ENCODE assay signal across 20 cellular contexts in genomic region chr20:64023278-64024140, GRCh38. TPM values are rescaled to one million over a fixed set of nuclear protein-coding genes. Genes with fewer than 3 reads are reported as not detected.
DNase-seq lines count a peak whose midpoint lies in the region; ATAC-seq and TF ChIP-seq lines count a peak whose summit lies in the region.
"Had no signal": no experiment of that assay in that cellular context is flagged by ENCODE, and none has a peak within 500 bp of the region (broad histone marks: within the 10 kb centered on the region; RNA-seq: fewer than 3 reads in every experiment).

No MANE protein-coding gene starts in this region.

- intact Hi-C loops in activated T-helper 1 cell treated with anti-CD3 and anti-CD28 coated beads, Interleukin-12 subunit alpha, Interleukin-12 subunit beta, Interleukin-2, Interleukin-4 antibody, amounts not matched to agents 30 ng/mL and 10 ng/mL and 1 ng/mL, durations not matched to agents 14 hours and 24 hours and 36 hours (cut with micrococcal nuclease): no loop called here

- no peak for TF ChIP-seq CTCF in H9 (conservative IDR thresholded peaks at IDR 0.05)
- TF ChIP-seq CTCF in progenitor cell of endocrine pancreas (IDR thresholded peaks at IDR 0.05; ENCODE audit: unreplicated experiment): no peak

- H3K27me3 Mint-ChIP-seq in H9 (ENCODE audit: low read depth) (no peaks in the 10 kb centered on the region), progenitor cell of endocrine pancreas (no peaks in the 10 kb centered on the region)
- H3K27me3 Mint-ChIP-seq in activated T-helper 1 cell treated with anti-CD3 and anti-CD28 coated beads, Interleukin-12 subunit alpha, Interleukin-12 subunit beta, Interleukin-2, Interleukin-4 antibody, amounts not matched to agents 30 ng/mL and 10 ng/mL and 1 ng/mL, durations not matched to agents 14 hours and 24 hours and 36 hours (ENCODE audit: insufficient read depth): no peaks in the 10 kb centered on the region
- H3K27me3 Mint-ChIP-seq: B cell had no signal

- WGBS in H9 (ENCODE audit: extremely low coverage, insufficient read length, low lambda C conversion rate): no CpG with 5 or more reads among the region's 15 CpGs

- no peak overlapping the region for H4K5ac ChIP-seq in H9 (ENCODE audit: insufficient read length, low read depth, low read length)

- H2BK5ac ChIP-seq in H9 (ENCODE audit: insufficient read length, low read length): no peak overlapping the region

- H3K4ac ChIP-seq in H9 (ENCODE audit: low read depth, low read length): no peak overlapping the region

- ATAC-seq in left lobe of liver (peak; percentile 33), GM18868 (IDR thresholded peaks at IDR 0.05; ENCODE audit: unreplicated experiment) (no peak)
- ATAC-seq: A549 had no signal

- no peaks in the 10 kb centered on the region for H3K27me3 ChIP-seq in H9 (ENCODE audit: insufficient read depth, low read length)

- no peak overlapping the region for H2BK15ac ChIP-seq in H9 (ENCODE audit: low read depth, low read length)

- H3K4me1 ChIP-seq in H9 (ENCODE audit: insufficient read depth, low read length): no peaks in the 10 kb centered on the region
- H3K4me1 ChIP-seq: A549, HAP-1 had no signal

- H3K9ac ChIP-seq in H9 (ENCODE audit: extremely low read depth, insufficient read length, low read length): no peak overlapping the region

- H4K20me1 ChIP-seq in H9 (ENCODE audit: control insufficient read depth, insufficient read depth, insufficient read length): no peaks in the 10 kb centered on the region

- H3K4me3 Mint-ChIP-seq in H9 (no peak overlapping the region; a peak in 1 of 5 replicates), progenitor cell of endocrine pancreas (ENCODE audit: low read depth) (no peak overlapping the region)
- H3K4me3 Mint-ChIP-seq in activated T-helper 1 cell treated with anti-CD3 and anti-CD28 coated beads, Interleukin-12 subunit alpha, Interleukin-12 subunit beta, Interleukin-2, Interleukin-4 antibody, amounts not matched to agents 30 ng/mL and 10 ng/mL and 1 ng/mL, durations not matched to agents 14 hours and 24 hours and 36 hours: no peak overlapping the region
- H3K4me3 Mint-ChIP-seq: B cell had no signal

- H4K91ac ChIP-seq in H9 (ENCODE audit: insufficient read length, low read depth, low read length): no peak overlapping the region

- no peaks in the 10 kb centered on the region for H3K9me3 ChIP-seq in H9 (ENCODE audit: control insufficient read depth, low read depth, low read length)
- H3K9me3 ChIP-seq: A549, HAP-1 had no signal

- no peak overlapping the region for H2BK20ac ChIP-seq in H9 (ENCODE audit: low read depth, low read length, poor library complexity, severe bottlenecking)

- no peak overlapping the region for H3K56ac ChIP-seq in H9 (ENCODE audit: insufficient read length, low read depth, low read length)

- no peak overlapping the region for H4K8ac ChIP-seq in H9 (replicated peaks; ENCODE audit: insufficient read length, low read depth, low read length)

- H3K14ac ChIP-seq in H9 (ENCODE audit: insufficient read depth, low read length): no peak overlapping the region

- H3K9me3 Mint-ChIP-seq in H9 (no peaks in the 10 kb centered on the region; a peak in 1 of 5 replicates), progenitor cell of endocrine pancreas (ENCODE audit: low read depth) (no peaks in the 10 kb centered on the region)
- no peaks in the 10 kb centered on the region for H3K9me3 Mint-ChIP-seq in activated T-helper 1 cell treated with anti-CD3 and anti-CD28 coated beads, Interleukin-12 subunit alpha, Interleukin-12 subunit beta, Interleukin-2, Interleukin-4 antibody, amounts not matched to agents 30 ng/mL and 10 ng/mL and 1 ng/mL, durations not matched to agents 14 hours and 24 hours and 36 hours

- no peak overlapping the region for H3T11ph ChIP-seq in H9 (ENCODE audit: low read length)

- H2AFZ ChIP-seq in H9 (ENCODE audit: low read length): no peak overlapping the region

- H3K79me2 ChIP-seq in H9 (ENCODE audit: insufficient read depth, low read length): no peaks in the 10 kb centered on the region

- H2BK120ac ChIP-seq in H9 (ENCODE audit: low read depth, low read length, poor library complexity, severe bottlenecking): no peak overlapping the region

- DNase-seq in H9: no peak
- no peak for DNase-seq in activated T-helper 1 cell treated with anti-CD3 and anti-CD28 coated beads, Interleukin-12 subunit alpha, Interleukin-12 subunit beta, Interleukin-2, Interleukin-4 antibody, amounts not matched to agents 30 ng/mL and 10 ng/mL and 1 ng/mL, durations not matched to agents 14 hours and 24 hours and 36 hours (ENCODE audit: low spot score)
- DNase-seq in left lobe of liver (ENCODE audit: low spot score): no peak
- no peak for DNase-seq in progenitor cell of endocrine pancreas (ENCODE audit: low spot score, unreplicated experiment)
- DNase-seq in NCI-H187 (lab: John Stamatoyannopoulos, UW): no peak
- DNase-seq in MV-4-11 (lab: John Stamatoyannopoulos, UW): no peak
- DNase-seq: DMS79, KG1, NCI-H1092 treated with DMSO at 0.1 percent for 48 hours, NCI-H1436 treated with DMSO at 0.1 percent for 48 hours, NCI-H2029, NCI-H226, NCI-H510A treated with DMSO at 0.1 percent for 48 hours, NCI-H774 had no signal

- H3K36me3 Mint-ChIP-seq in H9 (ENCODE audit: insufficient read depth in 1 of 3, low read depth in 3 of 3) (peaks cover 43 to 84% (median 81%) of the 10 kb centered on the region in 3 experiments), progenitor cell of endocrine pancreas (ENCODE audit: insufficient read depth) (peaks cover 18% of the 10 kb centered on the region)
- peaks cover 44% of the 10 kb centered on the region for H3K36me3 Mint-ChIP-seq in activated T-helper 1 cell treated with anti-CD3 and anti-CD28 coated beads, Interleukin-12 subunit alpha, Interleukin-12 subunit beta, Interleukin-2, Interleukin-4 antibody, amounts not matched to agents 30 ng/mL and 10 ng/mL and 1 ng/mL, durations not matched to agents 14 hours and 24 hours and 36 hours (ENCODE audit: low read depth)

- H2BK12ac ChIP-seq in H9 (ENCODE audit: insufficient read length, low read depth, low read length): no peak overlapping the region

- H3K27ac ChIP-seq in H9 (ENCODE audit: insufficient read length, low read depth, low read length): no peak overlapping the region
- H3K27ac ChIP-seq: A549, SK-N-MC had no signal

- H3K23ac ChIP-seq in H9 (ENCODE audit: insufficient read length, low read depth, low read length): no peak overlapping the region

- H3K4me1 Mint-ChIP-seq in H9 (no peaks in the 10 kb centered on the region), progenitor cell of endocrine pancreas (ENCODE audit: low read depth) (peaks cover 5% of the 10 kb centered on the region)
- no peaks in the 10 kb centered on the region for H3K4me1 Mint-ChIP-seq in activated T-helper 1 cell treated with anti-CD3 and anti-CD28 coated beads, Interleukin-12 subunit alpha, Interleukin-12 subunit beta, Interleukin-2, Interleukin-4 antibody, amounts not matched to agents 30 ng/mL and 10 ng/mL and 1 ng/mL, durations not matched to agents 14 hours and 24 hours and 36 hours (ENCODE audit: low read depth)
- H3K4me1 Mint-ChIP-seq: B cell had no signal

- no peaks in the 10 kb centered on the region for H3K23me2 ChIP-seq in H9 (ENCODE audit: insufficient read length, low read depth, low read length, poor library complexity, severe bottlenecking)

- H3K27ac Mint-ChIP-seq in H9: peak overlapping the region in 2 of 3 experiments; percentile 75 to 76; a peak in 3 of 7 replicates
- peak overlapping the region; percentile 34 for H3K27ac Mint-ChIP-seq in activated T-helper 1 cell treated with anti-CD3 and anti-CD28 coated beads, Interleukin-12 subunit alpha, Interleukin-12 subunit beta, Interleukin-2, Interleukin-4 antibody, amounts not matched to agents 30 ng/mL and 10 ng/mL and 1 ng/mL, durations not matched to agents 14 hours and 24 hours and 36 hours
- peak overlapping the region; percentile 62 for H3K27ac Mint-ChIP-seq in progenitor cell of endocrine pancreas
- H3K27ac Mint-ChIP-seq: B cell had no signal

- no peak overlapping the region for H2AK5ac ChIP-seq in H9 (ENCODE audit: insufficient read length, low read length)

- no peak overlapping the region for H3K4me2 ChIP-seq in H9 (ENCODE audit: insufficient read depth, insufficient read length, low read length)
- H3K4me2 ChIP-seq: A549 had no signal

- H3K18ac ChIP-seq in H9 (ENCODE audit: insufficient read length, low read depth, low read length): no peak overlapping the region

- H3K79me1 ChIP-seq in H9 (ENCODE audit: insufficient read depth, low read depth, low read length, poor library complexity, severe bottlenecking): no peaks in the 10 kb centered on the region

RNA-seq across cellular contexts. Expression of gene C20orf204, which starts 12.5 kb away (rescaled TPM):
- total RNA-seq in H9 (2021) (1.3 and 2.2 TPM in 2 replicates), left lobe of liver (0.68 TPM), progenitor cell of endocrine pancreas (3.3 and 3.4 TPM in 2 replicates)
- 5.4 and 6.1 TPM in 2 replicates for total RNA-seq in activated T-helper 1 cell treated with anti-CD3 and anti-CD28 coated beads, Interleukin-12 subunit alpha, Interleukin-12 subunit beta, Interleukin-2, Interleukin-4 antibody, amounts not matched to agents 30 ng/mL and 10 ng/mL and 1 ng/mL, durations not matched to agents 14 hours and 24 hours and 36 hours

RNA-seq across cellular contexts. Expression of gene SOX18, which starts 25.9 kb away (rescaled TPM):
- 1.6 and 2.0 TPM in 2 replicates for total RNA-seq in H9 (2021)
- total RNA-seq in activated T-helper 1 cell treated with anti-CD3 and anti-CD28 coated beads, Interleukin-12 subunit alpha, Interleukin-12 subunit beta, Interleukin-2, Interleukin-4 antibody, amounts not matched to agents 30 ng/mL and 10 ng/mL and 1 ng/mL, durations not matched to agents 14 hours and 24 hours and 36 hours: 1.3 TPM in 2 replicates
- total RNA-seq in left lobe of liver: 8.1 TPM
- not detected in 2 replicates for total RNA-seq in progenitor cell of endocrine pancreas
- total RNA-seq: B cell, OCI-LY7 had no signal

RNA-seq across cellular contexts. Expression of gene TCEA2, which starts 39.5 kb away (rescaled TPM):
- total RNA-seq in H9 (2021): 48.1 and 51.7 TPM in 2 replicates
- 33.8 TPM in 2 replicates for total RNA-seq in activated T-helper 1 cell treated with anti-CD3 and anti-CD28 coated beads, Interleukin-12 subunit alpha, Interleukin-12 subunit beta, Interleukin-2, Interleukin-4 antibody, amounts not matched to agents 30 ng/mL and 10 ng/mL and 1 ng/mL, durations not matched to agents 14 hours and 24 hours and 36 hours
- 49.2 TPM for total RNA-seq in left lobe of liver
- 86.7 and 92.7 TPM in 2 replicates for total RNA-seq in progenitor cell of endocrine pancreas

RNA-seq across cellular contexts. Expression of gene PRPF6, which starts 42.6 kb away (rescaled TPM):
- total RNA-seq in H9 (2021) (87.9 and 91.3 TPM in 2 replicates), left lobe of liver (24.2 TPM), progenitor cell of endocrine pancreas (74.7 and 76.4 TPM in 2 replicates)
- total RNA-seq in activated T-helper 1 cell treated with anti-CD3 and anti-CD28 coated beads, Interleukin-12 subunit alpha, Interleukin-12 subunit beta, Interleukin-2, Interleukin-4 antibody, amounts not matched to agents 30 ng/mL and 10 ng/mL and 1 ng/mL, durations not matched to agents 14 hours and 24 hours and 36 hours: 82.3 and 83.6 TPM in 2 replicates

RNA-seq across cellular contexts. Expression of gene SAMD10, which starts 44.1 kb away (rescaled TPM):
- total RNA-seq in H9 (2021) (5.2 and 5.7 TPM in 2 replicates), left lobe of liver (3.5 TPM), progenitor cell of endocrine pancreas (12.8 and 14.0 TPM in 2 replicates)
- total RNA-seq in activated T-helper 1 cell treated with anti-CD3 and anti-CD28 coated beads, Interleukin-12 subunit alpha, Interleukin-12 subunit beta, Interleukin-2, Interleukin-4 antibody, amounts not matched to agents 30 ng/mL and 10 ng/mL and 1 ng/mL, durations not matched to agents 14 hours and 24 hours and 36 hours: 29.4 and 34.9 TPM in 2 replicates
